ENCODE assay signal across 10 cellular contexts in genomic region chr2:144430722-144431163, GRCh38.
DNase-seq lines count a peak whose midpoint lies in the region; ATAC-seq and FAIRE-seq lines count a peak whose summit lies in the region.
"Had no signal": no experiment of that assay in that cellular context is flagged by ENCODE, and none has a peak within 500 bp of the region (broad histone marks: within the 10 kb centered on the region; RNA-seq: fewer than 3 reads in every experiment).

No MANE protein-coding gene starts in this region.

- no peak overlapping the region for H4K91ac ChIP-seq in neuronal stem cell (ENCODE audit: low read depth, low read length, poor library complexity)

- no CpG with 5 or more reads among the region's 8 CpGs for WGBS in neuronal stem cell (ENCODE audit: extremely low coverage in 2 of 2, insufficient read length in 2 of 2, insufficient replicate concordance in 1 of 2), 2 donors

- no peak overlapping the region for H3K27ac Mint-ChIP-seq in activated T-cell treated with anti-CD3 and anti-CD28 coated beads, Interleukin-2, amount 50 U/mL, for 72 hours

- no peaks in the 10 kb centered on the region for H3K9me3 Mint-ChIP-seq in activated T-cell treated with anti-CD3 and anti-CD28 coated beads, Interleukin-2, amount 50 U/mL, for 72 hours

- no peak overlapping the region for H3K23ac ChIP-seq in neuronal stem cell (ENCODE audit: low read depth, low read length, poor library complexity)

- H3K4ac ChIP-seq in neuronal stem cell (ENCODE audit: low read length): no peak overlapping the region

- H3K4me1 ChIP-seq in neuronal stem cell (ENCODE audit: control insufficient read depth in 2 of 2, insufficient read depth in 1 of 2, low read depth in 1 of 2, low read length in 2 of 2): peaks cover 10 to 50% of the 10 kb centered on the region in 2 donors

- DNase-seq in activated T-cell treated with anti-CD3 and anti-CD28 coated beads, Interleukin-2, amount 50 U/mL, for 72 hours: peak in 1 of 2 donors; percentile 16
- no peak for DNase-seq in activated T-cell treated with anti-CD3 and anti-CD28 coated beads, Interleukin-2, amount 50 U/mL, for 48 hours
- DNase-seq in caudate nucleus (lab: John Stamatoyannopoulos, UW): peak in 5 of 61 donors; percentile 12 to 60 (median 26)
- no peak for DNase-seq in neuronal stem cell (ENCODE audit: low spot score)
- DNase-seq in UCSD-AML1 (lab: John Stamatoyannopoulos, UW; ENCODE audit: unreplicated experiment): no peak
- DNase-seq in NOMO-1 treated with DMSO at 0.1 percent for 48 hours (lab: John Stamatoyannopoulos, UW; ENCODE audit: unreplicated experiment): no peak
- no peak for DNase-seq in RCC 7860 (ENCODE audit: low spot score)

- H3K4me3 Mint-ChIP-seq in activated T-cell treated with anti-CD3 and anti-CD28 coated beads, Interleukin-2, amount 50 U/mL, for 72 hours: no peak overlapping the region

- FAIRE-seq in RCC 7860 (lab: Jason Lieb, UNC): no peak

- H3K4me2 ChIP-seq in neuronal stem cell (ENCODE audit: insufficient read depth, low read length, poor library complexity, severe bottlenecking): no peak overlapping the region

- H3K4me1 Mint-ChIP-seq in activated T-cell treated with anti-CD3 and anti-CD28 coated beads, Interleukin-2, amount 50 U/mL, for 72 hours (ENCODE audit: low read depth): peaks cover 11% of the 10 kb centered on the region

- H3K9ac ChIP-seq in neuronal stem cell (ENCODE audit: low read depth, low read length, poor library complexity): no peak overlapping the region

- peaks cover 2% of the 10 kb centered on the region for H3K79me1 ChIP-seq in neuronal stem cell (ENCODE audit: low read depth, low read length)

- no peak overlapping the region for H3K4me3 ChIP-seq in neuronal stem cell (ENCODE audit: low read length in 2 of 2)

- no peak overlapping the region for H4K8ac ChIP-seq in neuronal stem cell (ENCODE audit: low read depth, low read length)

- peaks cover 6% of the 10 kb centered on the region for H3K27me3 Mint-ChIP-seq in activated T-cell treated with anti-CD3 and anti-CD28 coated beads, Interleukin-2, amount 50 U/mL, for 72 hours (ENCODE audit: low read depth)

- H2BK5ac ChIP-seq in neuronal stem cell (ENCODE audit: low read length): no peak overlapping the region

- no peak overlapping the region for H3K14ac ChIP-seq in neuronal stem cell (ENCODE audit: low read length)

- no peak overlapping the region for H2BK120ac ChIP-seq in neuronal stem cell (ENCODE audit: low read depth, low read length)

- no peak overlapping the region for H2AFZ ChIP-seq in neuronal stem cell (ENCODE audit: low read length)

- peak; percentile 49 to 91 for ATAC-seq in activated T-cell treated with anti-CD3 and anti-CD28 coated beads, Interleukin-2, amount 50 U/mL, for 72 hours (replicated peaks in 1 of 2)
- ATAC-seq in HG03175 (IDR thresholded peaks at IDR 0.05; ENCODE audit: unreplicated experiment): peak; percentile 74

- H3K36me3 Mint-ChIP-seq in activated T-cell treated with anti-CD3 and anti-CD28 coated beads, Interleukin-2, amount 50 U/mL, for 72 hours (ENCODE audit: insufficient read depth in 2 of 2): no peaks in the 10 kb centered on the region

- no peak overlapping the region for H2BK15ac ChIP-seq in neuronal stem cell (ENCODE audit: low read length)

- H3K18ac ChIP-seq in neuronal stem cell (ENCODE audit: low read length): no peak overlapping the region

- H3K36me3 ChIP-seq in neuronal stem cell (replicated peaks in 1 of 2; ENCODE audit: control insufficient read depth in 2 of 2, insufficient read depth in 2 of 2, low read length in 2 of 2): peaks cover 4 to 49% of the 10 kb centered on the region in 2 donors

- H3K9me3 ChIP-seq in neuronal stem cell (replicated peaks in 1 of 2; ENCODE audit: control insufficient read depth in 2 of 2, insufficient read depth in 1 of 2, low read depth in 1 of 2, low read length in 2 of 2): no peaks in the 10 kb centered on the region

- no peak overlapping the region for H2AK5ac ChIP-seq in neuronal stem cell (ENCODE audit: low read depth, low read length)

- H2BK12ac ChIP-seq in neuronal stem cell (ENCODE audit: low read length): no peak overlapping the region

- H3K27ac ChIP-seq in caudate nucleus (ENCODE audit: low read depth, low read length) (peak overlapping the region; percentile 93), neuronal stem cell (replicated peaks; ENCODE audit: low read length) (peak overlapping the region; percentile 26)
- H3K27ac ChIP-seq: C4-2B, VCaP had no signal

- H3K27me3 ChIP-seq in neuronal stem cell (ENCODE audit: control insufficient read depth in 3 of 3, insufficient read depth in 3 of 3, low read depth in 1 of 3, low read length in 3 of 3): no peaks in the 10 kb centered on the region
